ENCODE assay signal across 29 cellular contexts in genomic region chr16:54636221-54636793, GRCh38.
"Had no signal": no experiment of that assay in that cellular context is flagged by ENCODE, and none has a peak within 500 bp of the region (broad histone marks: within the 10 kb centered on the region; RNA-seq: fewer than 3 reads in every experiment).

No MANE protein-coding gene starts in this region.

- ATAC-seq: natural killer cell; psoas muscle; stimulated activated effector memory CD8-positive, alpha-beta T cell treated with anti-CD3 and anti-CD28 coated beads, Interleukin-12 subunit alpha, Interleukin-12 subunit beta, amount 100 ng/mL, for 72 hours; stimulated activated naive B cell treated with anti-CD40 and anti-IgM and Interleukin-4, amounts not matched to agents 10 μg/mL and 1 μg/mL and 100 μg/mL, for 72 hours had no signal

- H3K4me3 ChIP-seq: neural progenitor cell, ovary, psoas muscle, right lobe of liver, sigmoid colon, stomach, thoracic aorta, thyroid gland, tibial nerve, upper lobe of left lung, vagina had no signal

- H3K9me3 ChIP-seq: ovary, psoas muscle, right lobe of liver, sigmoid colon, stomach, thoracic aorta, thyroid gland, tibial nerve, upper lobe of left lung, vagina had no signal

- H3K36me3 ChIP-seq: neural progenitor cell, ovary, right lobe of liver, sigmoid colon, stomach, thoracic aorta, thyroid gland, tibial nerve, upper lobe of left lung, vagina had no signal

- H3K9me3 Mint-ChIP-seq: neural progenitor cell; stimulated activated effector memory CD8-positive, alpha-beta T cell treated with anti-CD3 and anti-CD28 coated beads, Interleukin-12 subunit alpha, Interleukin-12 subunit beta, amount 100 ng/mL, for 72 hours had no signal

- H3K4me1 ChIP-seq: parathyroid adenoma, psoas muscle, right lobe of liver, sigmoid colon, thyroid gland, tibial nerve, vagina had no signal

- H3K27me3 ChIP-seq: neural progenitor cell, ovary, right lobe of liver, sigmoid colon, thyroid gland, tibial nerve, upper lobe of left lung, vagina had no signal

- H3K79me2 ChIP-seq: parathyroid adenoma had no signal

- FAIRE-seq: small intestine, urothelium cell line had no signal

- H2AFZ ChIP-seq: neural progenitor cell, parathyroid adenoma had no signal

- H3K4me1 Mint-ChIP-seq: natural killer cell; stimulated activated effector memory CD8-positive, alpha-beta T cell treated with anti-CD3 and anti-CD28 coated beads, Interleukin-12 subunit alpha, Interleukin-12 subunit beta, amount 100 ng/mL, for 72 hours; stimulated activated naive B cell treated with anti-CD40 and anti-IgM and Interleukin-4, amounts not matched to agents 10 μg/mL and 1 μg/mL and 100 μg/mL, for 72 hours had no signal

- H3K27ac ChIP-seq: neural progenitor cell, ovary, parathyroid adenoma, psoas muscle, right lobe of liver, sigmoid colon, stomach, thoracic aorta, thyroid gland, tibial nerve, upper lobe of left lung, vagina had no signal

- H3K4me2 ChIP-seq: neural progenitor cell had no signal

- H3K27ac Mint-ChIP-seq: natural killer cell; nephron; neural progenitor cell; progenitor cell of endocrine pancreas; stimulated activated effector memory CD8-positive, alpha-beta T cell treated with anti-CD3 and anti-CD28 coated beads, Interleukin-12 subunit alpha, Interleukin-12 subunit beta, amount 100 ng/mL, for 72 hours; stimulated activated naive B cell treated with anti-CD40 and anti-IgM and Interleukin-4, amounts not matched to agents 10 μg/mL and 1 μg/mL and 100 μg/mL, for 72 hours; stimulated activated naive CD8-positive, alpha-beta T cell treated with anti-CD3 and anti-CD28 coated beads, Interleukin-15, Interleukin-2, amounts not matched to agents 100 ng/mL and 50 ng/mL, for 24 hours had no signal

- DNase-seq: natural killer cell; occipital lobe; ovary; posterior cingulate gyrus; psoas muscle; right cardiac atrium; right lobe of liver; sigmoid colon; small intestine; stimulated activated CD4-positive, alpha-beta T cell treated with anti-CD3 and anti-CD28 coated beads, Interleukin-15, amount 100 ng/mL, for 24 hours; stimulated activated CD4-positive, alpha-beta T cell treated with anti-CD3 and anti-CD28 coated beads, Interleukin-2, amount 100 ng/mL, for 24 hours; stimulated activated CD4-positive, alpha-beta T cell treated with anti-CD3 and anti-CD28 coated beads, Interleukin-2, amount 100 ng/mL, for 48 hours; stimulated activated CD4-positive, alpha-beta T cell treated with anti-CD3 and anti-CD28 coated beads, Interleukin-4, amount 100 ng/mL, for 24 hours; stimulated activated naive B cell treated with anti-CD40 and anti-IgM and Interleukin-4, amounts not matched to agents 10 μg/mL and 1 μg/mL and 100 μg/mL, for 72 hours; stimulated activated naive CD4-positive, alpha-beta T cell treated with Interleukin-2 at 50 U/mL for 16 hours; stomach; thyroid gland; trophoblast cell; upper lobe of left lung had no signal

- H3K4me3 Mint-ChIP-seq: natural killer cell; nephron; neural progenitor cell; stimulated activated effector memory CD8-positive, alpha-beta T cell treated with anti-CD3 and anti-CD28 coated beads, Interleukin-12 subunit alpha, Interleukin-12 subunit beta, amount 100 ng/mL, for 72 hours; stimulated activated naive B cell treated with anti-CD40 and anti-IgM and Interleukin-4, amounts not matched to agents 10 μg/mL and 1 μg/mL and 100 μg/mL, for 72 hours; stimulated activated naive CD8-positive, alpha-beta T cell treated with anti-CD3 and anti-CD28 coated beads, Interleukin-15, Interleukin-2, amounts not matched to agents 100 ng/mL and 50 ng/mL, for 24 hours had no signal

- H3K9ac ChIP-seq: neural progenitor cell, parathyroid adenoma had no signal

- H3K36me3 Mint-ChIP-seq: natural killer cell; neural progenitor cell; stimulated activated effector memory CD8-positive, alpha-beta T cell treated with anti-CD3 and anti-CD28 coated beads, Interleukin-12 subunit alpha, Interleukin-12 subunit beta, amount 100 ng/mL, for 72 hours; stimulated activated naive B cell treated with anti-CD40 and anti-IgM and Interleukin-4, amounts not matched to agents 10 μg/mL and 1 μg/mL and 100 μg/mL, for 72 hours had no signal
